10 cellular contexts compared by ENCODE assay signal in genomic region chr21:38438476-38438893, GRCh38. TPM values are rescaled to one million over a fixed set of nuclear protein-coding genes. Genes with fewer than 3 reads are reported as not detected.
A peak's percentile ranks its signal among the peaks of the same experiment; 100 is the strongest.
DNase-seq lines count a peak whose midpoint lies in the region; ATAC-seq and TF ChIP-seq lines count a peak whose summit lies in the region.
"Had no signal": no experiment of that assay in that cellular context is flagged by ENCODE, and none has a peak within 500 bp of the region (broad histone marks: within the 10 kb centered on the region; RNA-seq: fewer than 3 reads in every experiment).

No MANE protein-coding gene starts in this region.

- intact Hi-C loops in adrenal gland (cut with DNase I) (no loop called here), left ventricle myocardium inferior (cut with micrococcal nuclease) (no loop called here), sciatic nerve (cut with DNase I) (no loop called here), OCI-LY7 (cut with micrococcal nuclease; ENCODE audit: unreplicated experiment) (no loop called here)

- no peak overlapping the region for H3K4me2 ChIP-seq in OCI-LY7 (ENCODE audit: low read length)
- H3K4me2 ChIP-seq: KMS-11 had no signal

- DNase-seq in HFFc6 (peak; percentile 70), adrenal gland (peak in 6 of 7 donors; percentile 52 to 79 (median 68)), left ventricle myocardium inferior (peak; percentile 67), sciatic nerve (ENCODE audit: low spot score) (peak; percentile 82), left lobe of liver (ENCODE audit: low spot score) (no peak), OCI-LY7 (ENCODE audit: low spot score) (no peak), GM20000 (ENCODE audit: low spot score) (no peak)
- DNase-seq: DND-41 had no signal

- POLR2A ChIA-PET in OCI-LY7 (lab: Charles Lee), result no interaction called here

- H3K79me2 ChIP-seq in OCI-LY7 (ENCODE audit: insufficient read depth, low read depth, low read length), result no peaks in the 10 kb centered on the region

- H3K4me3 ChIP-seq in adrenal gland, result no peak overlapping the region
- H3K4me3 ChIP-seq in left ventricle myocardium inferior, result no peak overlapping the region
- no peak overlapping the region for H3K4me3 ChIP-seq in OCI-LY7 (ENCODE audit: low read depth, low read length, poor library complexity, severe bottlenecking)

- no TSS peak for BruUV-seq in OCI-LY7 (replicated peaks; lab: Mats Ljungman, UMichigan)

- TF ChIP-seq CTCF in HFFc6 (IDR thresholded peaks at IDR 0.05), result no peak
- no peak for TF ChIP-seq CTCF in adrenal gland (IDR thresholded peaks at IDR 0.05)
- no peak for TF ChIP-seq CTCF in left ventricle myocardium inferior (IDR thresholded peaks at IDR 0.05; ENCODE audit: borderline replicate concordance)
- TF ChIP-seq CTCF in OCI-LY7 (conservative IDR thresholded peaks at IDR 0.05; ENCODE audit: low read length), result no peak
- TF ChIP-seq CTCF in GM20000 (IDR thresholded peaks at IDR 0.05; ENCODE audit: extremely low read depth, missing control alignments), result no peak

- peaks cover 0 to 6% of the 10 kb centered on the region in 2 donors for H3K4me1 ChIP-seq in adrenal gland (replicated peaks in 1 of 2)
- peaks cover 63% of the 10 kb centered on the region for H3K4me1 ChIP-seq in left ventricle myocardium inferior
- H3K4me1 ChIP-seq in OCI-LY7 (ENCODE audit: insufficient read depth, low read length, poor library complexity, severe bottlenecking), result no peaks in the 10 kb centered on the region

- ATAC-seq in sciatic nerve (peak; percentile 81), left lobe of liver (no peak), HG03139 (IDR thresholded peaks at IDR 0.05; ENCODE audit: unreplicated experiment) (no peak)

- H3K27me3 ChIP-seq in adrenal gland (no peaks in the 10 kb centered on the region), left ventricle myocardium inferior (ENCODE audit: low read depth) (no peaks in the 10 kb centered on the region)

- peaks cover 3% of the 10 kb centered on the region; the same call in 1 of the 2 replicates for H3K27me3 Mint-ChIP-seq in HFFc6 (ENCODE audit: insufficient read depth)

- CTCF ChIA-PET in OCI-LY7 (lab: Charles Lee; ENCODE audit: unreplicated experiment), result no interaction called here

- WGBS in adrenal gland, 4 donors, result 56 to 65% (median 58%) methylated on average over 5 to 11 of the region's 11 CpGs

- H3K4me3 Mint-ChIP-seq in HFFc6, result no peak overlapping the region; the same call in 1 of the 2 replicates

- H4K20me1 ChIP-seq in OCI-LY7 (ENCODE audit: insufficient read depth, low read length), result no peaks in the 10 kb centered on the region

- H3K27ac ChIP-seq in adrenal gland (peak overlapping the region in 1 of 5 donors; percentile 36), left ventricle myocardium inferior (replicated peaks) (peak overlapping the region; percentile 15), OCI-LY7 (ENCODE audit: low read depth, low read length, poor library complexity, severe bottlenecking) (no peak overlapping the region)
- H3K27ac ChIP-seq: KMS-11 had no signal

- H3K36me3 ChIP-seq in adrenal gland (replicated peaks in 1 of 2), result no peaks in the 10 kb centered on the region
- no peaks in the 10 kb centered on the region for H3K36me3 ChIP-seq in left ventricle myocardium inferior
- H3K36me3 ChIP-seq in OCI-LY7 (ENCODE audit: insufficient read depth, low read length), result no peaks in the 10 kb centered on the region

- H3K9me3 ChIP-seq in adrenal gland (replicated peaks in 1 of 3) (no peaks in the 10 kb centered on the region), left ventricle myocardium inferior (replicated peaks) (no peaks in the 10 kb centered on the region), OCI-LY7 (ENCODE audit: low read length) (no peaks in the 10 kb centered on the region)

- H3K36me3 Mint-ChIP-seq in HFFc6 (ENCODE audit: low read depth), result no peaks in the 10 kb centered on the region

- no peaks in the 10 kb centered on the region for H3K9me2 ChIP-seq in OCI-LY7 (ENCODE audit: insufficient read depth, low read length)

- peak overlapping the region; percentile 50 for H3K27ac Mint-ChIP-seq in HFFc6

- H2AFZ ChIP-seq in OCI-LY7 (ENCODE audit: low read length), result no peak overlapping the region

- TF ChIP-seq POLR2A in adrenal gland (IDR thresholded peaks at IDR 0.05), result no peak

- no peaks in the 10 kb centered on the region for H3K9me3 Mint-ChIP-seq in HFFc6

- peaks cover 51% of the 10 kb centered on the region for H3K4me1 Mint-ChIP-seq in HFFc6 (ENCODE audit: low read depth)

RNA-seq across cellular contexts. Expression of gene ERG, which starts 59.8 kb away (rescaled TPM):
- total RNA-seq in HFFc6 (2021; fragmentation: NEBNext Ultra II Directional; extraction: Animal tissue kit (Norgen Biotek cat#: 25700)), result not detected
- total RNA-seq in adrenal gland (10 to 100 TPM in 6 of 8 donors, 1 to 10 TPM in 2; 4.0 to 16.3 (median 12.6) TPM), left ventricle myocardium inferior (17.3 TPM), sciatic nerve (41.6 TPM), left lobe of liver (4.0 TPM), OCI-LY7 (2022) (not detected in 2 replicates)
- polyA plus RNA-seq in adrenal gland, result 10 to 100 TPM in 1 of 3 donors, 1 to 10 TPM in 2; 5.1 to 11.3 (median 8.5) TPM
- total RNA-seq in OCI-LY7 (2014; rRNA removed; shearing (Covaris generic)), result not detected in 2 replicates

Comparison
In these comparisons a context has a peak if more than half of its experiments do, and no peak if none do; other contexts are left out.
1. DNase-seq: peak in HFFc6 (single experiment), adrenal gland (6 of 7), left ventricle myocardium inferior (single experiment) and sciatic nerve (single experiment); none in left lobe of liver (single experiment), OCI-LY7 (single experiment) and GM20000 (single experiment).